Comparison of ENCODE assay signal across 2 cellular contexts in the genomic region with DNA sequence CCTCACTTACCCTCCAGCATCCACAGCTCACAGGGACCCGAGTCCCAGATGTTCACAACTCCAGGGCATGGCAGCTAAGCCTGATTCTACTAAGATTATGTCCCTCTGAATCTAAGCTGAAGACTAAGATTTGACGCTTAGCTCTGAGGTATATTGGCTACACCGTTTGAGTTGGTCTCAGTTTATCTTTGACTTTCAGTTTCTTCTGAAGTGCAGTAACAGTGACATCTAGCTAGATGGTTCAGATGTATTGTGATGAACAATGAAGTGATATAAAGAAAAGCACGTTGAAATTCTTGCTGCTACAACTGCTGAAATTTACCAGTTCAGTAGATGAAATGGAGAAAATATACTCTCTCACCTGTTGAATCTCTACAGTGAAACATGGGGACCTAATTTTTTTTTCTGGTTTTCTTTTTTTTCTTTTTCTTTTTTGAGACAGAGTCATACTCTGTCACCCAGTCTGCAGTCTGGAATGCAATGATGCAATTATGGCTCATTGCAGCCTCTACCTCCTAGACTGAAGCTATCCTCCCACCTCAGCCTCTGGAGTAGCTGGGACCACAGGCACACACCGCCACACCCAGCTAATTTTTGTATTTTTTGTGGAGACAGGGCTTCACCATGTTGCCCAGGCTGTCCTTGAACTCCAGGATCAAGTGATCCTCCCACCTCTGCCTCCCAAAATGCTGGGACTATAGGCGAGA.
TF ChIP-seq lines count a peak whose summit lies in the region.

No MANE protein-coding gene starts in this region.

TF ChIP-seq in IMR-90, 13 proteins besides CTCF, POLR2A, EP300 and RAD21:
- TF ChIP-seq CEBPB (IDR thresholded peaks at IDR 0.05; ENCODE audit: low read depth, low read length): peak; percentile 37; the same call in 1 of the 2 replicates
- no peak for TF ChIP-seq MAFK (IDR thresholded peaks at IDR 0.05; ENCODE audit: low read depth, low read length)

TF ChIP-seq in K562, 482 proteins besides CTCF, POLR2A, EP300 and RAD21:
- TF ChIP-seq, protein P1, sequence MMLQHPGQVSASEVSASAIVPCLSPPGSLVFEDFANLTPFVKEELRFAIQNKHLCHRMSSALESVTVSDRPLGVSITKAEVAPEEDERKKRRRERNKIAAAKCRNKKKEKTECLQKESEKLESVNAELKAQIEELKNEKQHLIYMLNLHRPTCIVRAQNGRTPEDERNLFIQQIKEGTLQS (IDR thresholded peaks at IDR 0.05): peak; percentile 78
- TF ChIP-seq, protein P1 (CRISPR knock-in tag; conservative IDR thresholded peaks at IDR 0.05): no peak
- TF ChIP-seq, protein P2, sequence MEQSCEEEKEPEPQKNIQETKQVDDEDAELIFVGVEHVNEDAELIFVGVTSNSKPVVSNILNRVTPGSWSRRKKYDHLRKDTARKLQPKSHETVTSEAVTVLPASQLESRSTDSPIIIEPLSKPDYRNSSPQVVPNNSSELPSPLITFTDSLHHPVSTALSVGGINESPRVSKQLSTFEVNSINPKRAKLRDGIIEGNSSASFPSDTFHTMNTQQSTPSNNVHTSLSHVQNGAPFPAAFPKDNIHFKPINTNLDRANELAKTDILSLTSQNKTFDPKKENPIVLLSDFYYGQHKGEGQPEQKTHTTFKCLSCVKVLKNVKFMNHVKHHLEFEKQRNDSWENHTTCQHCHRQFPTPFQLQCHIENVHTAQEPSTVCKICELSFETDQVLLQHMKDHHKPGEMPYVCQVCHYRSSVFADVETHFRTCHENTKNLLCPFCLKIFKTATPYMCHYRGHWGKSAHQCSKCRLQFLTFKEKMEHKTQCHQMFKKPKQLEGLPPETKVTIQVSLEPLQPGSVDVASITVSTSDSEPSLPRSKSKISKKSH (CRISPR knock-in tag; IDR thresholded peaks at IDR 0.05): no peak
- TF ChIP-seq CEBPG (CRISPR knock-in tag; IDR thresholded peaks at IDR 0.05): no peak
- peak in 1 of 2 experiments; percentile 42; a peak in 1 of 4 replicates for TF ChIP-seq CEBPG (tag; conservative IDR thresholded peaks at IDR 0.05 in 1 of 2, IDR thresholded peaks at IDR 0.05 in 1 of 2)
TF ChIP-seq in K562: peak in this region for 2.
